In the genomic region with DNA sequence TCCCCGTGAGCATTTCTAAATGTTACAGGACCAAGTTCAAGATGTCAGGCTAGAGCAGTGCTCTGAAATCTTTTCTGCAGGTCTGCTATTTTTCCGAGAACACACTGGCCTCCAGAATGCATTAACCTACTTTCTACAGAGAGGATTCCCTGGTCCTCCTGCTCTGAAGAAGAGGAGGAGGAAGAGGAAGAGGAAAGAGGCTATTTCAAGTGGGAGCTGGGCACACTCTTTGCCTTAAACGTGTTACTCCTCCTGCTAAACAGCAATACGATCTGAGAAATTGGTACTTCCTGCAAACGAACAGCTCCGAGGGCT, we compare ENCODE assay signal across 8 cellular contexts.
DNase-seq lines count a peak whose midpoint lies in the region; ATAC-seq and TF ChIP-seq lines count a peak whose summit lies in the region.

No MANE protein-coding gene starts in this region.

- H3K9me2 ChIP-seq in PC-9 (ENCODE audit: insufficient read depth) = no peaks in the 10 kb centered on the region

- H3K9me3 Mint-ChIP-seq in CD8-positive, alpha-beta memory T cell = peaks cover 0 to 4% (median 0%) of the 10 kb centered on the region in 5 donors
- H3K9me3 Mint-ChIP-seq in endothelial cell (ENCODE audit: unreplicated experiment) = no peaks in the 10 kb centered on the region

- H3K4me1 ChIP-seq in CD8-positive, alpha-beta memory T cell (ENCODE audit: insufficient read depth, low read length) = peaks cover 5% of the 10 kb centered on the region
- H3K4me1 ChIP-seq in PC-9 (replicated peaks; ENCODE audit: insufficient read depth) = no peaks in the 10 kb centered on the region
- H3K4me1 ChIP-seq in ovary (ENCODE audit: insufficient read depth) = no peaks in the 10 kb centered on the region

- no peaks in the 10 kb centered on the region for H3K36me3 Mint-ChIP-seq in CD8-positive, alpha-beta memory T cell
- no peaks in the 10 kb centered on the region for H3K36me3 Mint-ChIP-seq in endothelial cell (ENCODE audit: low read depth, unreplicated experiment)

- no peaks in the 10 kb centered on the region for H3K9me3 ChIP-seq in CD8-positive, alpha-beta memory T cell (ENCODE audit: low read length)
- H3K9me3 ChIP-seq in PC-9 (ENCODE audit: insufficient read depth, low read depth) (no peaks in the 10 kb centered on the region), ovary (no peaks in the 10 kb centered on the region)

- no peak for ATAC-seq in GM21360 (IDR thresholded peaks at IDR 0.05; ENCODE audit: unreplicated experiment)

- no peak for TF ChIP-seq CTCF in PC-9 (conservative IDR thresholded peaks at IDR 0.05)
- TF ChIP-seq CTCF in endothelial cell (IDR thresholded peaks at IDR 0.05; ENCODE audit: unreplicated experiment) = no peak
- no peak for TF ChIP-seq CTCF in ovary (IDR thresholded peaks at IDR 0.05)

- peak in 1 of 5 donors; percentile 4 for DNase-seq in CD8-positive, alpha-beta memory T cell
- DNase-seq in PC-9 = no peak
- DNase-seq in endothelial cell (ENCODE audit: low spot score) = no peak
- no peak for DNase-seq in ovary
- no peak for DNase-seq in GDM1 (lab: John Stamatoyannopoulos, UW)
- no peak for DNase-seq in NCI-H1436 treated with DMSO at 0.1 percent for 48 hours (lab: John Stamatoyannopoulos, UW)
- DNase-seq in MV-4-11 (lab: John Stamatoyannopoulos, UW) = no peak

- H3F3A ChIP-seq in PC-9 (ENCODE audit: insufficient read depth, low read depth) = no peaks in the 10 kb centered on the region

- TF ChIP-seq EP300 in ovary (IDR thresholded peaks at IDR 0.05) = no peak

- WGBS in ovary, 3 donors = 1 to 2% (median 1%) methylated on average over 6 of the region's 6 CpGs

- H3K27ac Mint-ChIP-seq in CD8-positive, alpha-beta memory T cell = peak overlapping the region in 1 of 8 donors; percentile 19
- peak overlapping the region; percentile 72 for H3K27ac Mint-ChIP-seq in endothelial cell (ENCODE audit: unreplicated experiment)

- H2AFZ ChIP-seq in PC-9 = peak overlapping the region; percentile 74

- TF ChIP-seq POLR2A in ovary (IDR thresholded peaks at IDR 0.05) = no peak

- CTCF ChIA-PET in CD8-positive, alpha-beta memory T cell (lab: Charles Lee) = interaction anchor here (1.1 to 1.6 kb wide), 3 partner anchors 12 to 24 kb away, joined by 3 to 7 read pairs (median 3); no protein-coding TSS in a partner anchor
- CTCF ChIA-PET in PC-9 (lab: Charles Lee) = no interaction called here

- intact Hi-C loops in PC-9 (cut with micrococcal nuclease; ENCODE audit: unreplicated experiment) = no loop called here
- intact Hi-C loops in ovary (cut with DNase I) = no loop called here

- H3K36me3 ChIP-seq in CD8-positive, alpha-beta memory T cell (ENCODE audit: insufficient read depth, low read length) = no peaks in the 10 kb centered on the region
- H3K36me3 ChIP-seq in PC-9 (ENCODE audit: low read depth) = no peaks in the 10 kb centered on the region
- H3K36me3 ChIP-seq in ovary = no peaks in the 10 kb centered on the region

- H4K20me1 ChIP-seq in PC-9 (ENCODE audit: insufficient read depth) = no peaks in the 10 kb centered on the region

- peaks cover 15 to 19% (median 17%) of the 10 kb centered on the region in 3 donors for H3K4me1 Mint-ChIP-seq in CD8-positive, alpha-beta memory T cell
- H3K4me1 Mint-ChIP-seq in endothelial cell (ENCODE audit: unreplicated experiment) = peaks cover 25% of the 10 kb centered on the region

- POLR2A ChIA-PET in CD8-positive, alpha-beta memory T cell (lab: Charles Lee) = no interaction called here
- POLR2A ChIA-PET in PC-9 (lab: Charles Lee; ENCODE audit: unreplicated experiment) = no interaction called here

- H3K27me3 ChIP-seq in CD8-positive, alpha-beta memory T cell (ENCODE audit: insufficient read depth, low read length, poor library complexity, severe bottlenecking) = peaks cover 14% of the 10 kb centered on the region
- H3K27me3 ChIP-seq in PC-9 (ENCODE audit: insufficient read depth, low read depth) = peaks cover 17% of the 10 kb centered on the region; the same call in 1 of the 2 replicates
- no peaks in the 10 kb centered on the region for H3K27me3 ChIP-seq in ovary

- H3K4me3 ChIP-seq in CD8-positive, alpha-beta memory T cell (ENCODE audit: low read length) = peak overlapping the region; percentile 44
- peak overlapping the region; percentile 49; the same call in 1 of the 2 replicates for H3K4me3 ChIP-seq in PC-9
- H3K4me3 ChIP-seq in ovary = peak overlapping the region; percentile 25

- no peaks in the 10 kb centered on the region for H3K79me2 ChIP-seq in PC-9 (ENCODE audit: low read depth)

- H3K27ac ChIP-seq in CD8-positive, alpha-beta memory T cell (ENCODE audit: low read depth, low read length) = no peak overlapping the region
- H3K27ac ChIP-seq in PC-9 = no peak overlapping the region
- no peak overlapping the region for H3K27ac ChIP-seq in ovary

- peaks cover 42 to 85% of the 10 kb centered on the region in 2 donors for H3K27me3 Mint-ChIP-seq in CD8-positive, alpha-beta memory T cell
- peaks cover 6% of the 10 kb centered on the region for H3K27me3 Mint-ChIP-seq in endothelial cell (ENCODE audit: unreplicated experiment)

- no TSS peak for BruUV-seq in PC-9 (replicated peaks; lab: Mats Ljungman, UMichigan)

- peak overlapping the region; percentile 74 to 87 (median 86) for H3K4me3 Mint-ChIP-seq in CD8-positive, alpha-beta memory T cell
- peak overlapping the region; percentile 95 for H3K4me3 Mint-ChIP-seq in endothelial cell (ENCODE audit: unreplicated experiment)

- H3K4me2 ChIP-seq in PC-9 = peak overlapping the region; percentile 78
